In the genomic region with DNA sequence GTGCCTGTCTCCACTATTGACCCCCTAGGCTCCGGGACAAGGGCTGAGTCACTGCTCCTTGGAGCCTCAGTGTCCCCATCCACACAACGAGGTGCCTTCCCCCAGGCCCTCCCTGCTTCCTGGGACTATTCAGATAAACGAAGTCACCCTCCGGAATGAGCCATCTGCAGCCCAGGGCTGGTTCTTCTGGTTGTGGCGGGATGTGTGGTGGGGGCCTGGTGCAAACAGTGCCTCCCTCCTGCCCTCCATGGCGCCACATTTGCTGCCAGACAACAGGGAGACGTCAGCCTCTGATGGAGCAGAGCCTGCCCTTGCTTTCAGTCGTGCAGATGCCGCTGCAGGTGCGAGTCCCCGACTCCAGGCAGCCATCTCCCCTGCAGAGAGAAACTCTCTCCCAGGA, we compare ENCODE assay signal across 1 cellular context.
TF ChIP-seq lines count a peak whose summit lies in the region.

No MANE protein-coding gene starts in this region.

TF ChIP-seq in SK-N-SH treated with all-trans-retinoic acid at 6 μM for 48 hours, 23 proteins besides CTCF, POLR2A, EP300 and RAD21 (continued from another document):
- TF ChIP-seq, protein P1, sequence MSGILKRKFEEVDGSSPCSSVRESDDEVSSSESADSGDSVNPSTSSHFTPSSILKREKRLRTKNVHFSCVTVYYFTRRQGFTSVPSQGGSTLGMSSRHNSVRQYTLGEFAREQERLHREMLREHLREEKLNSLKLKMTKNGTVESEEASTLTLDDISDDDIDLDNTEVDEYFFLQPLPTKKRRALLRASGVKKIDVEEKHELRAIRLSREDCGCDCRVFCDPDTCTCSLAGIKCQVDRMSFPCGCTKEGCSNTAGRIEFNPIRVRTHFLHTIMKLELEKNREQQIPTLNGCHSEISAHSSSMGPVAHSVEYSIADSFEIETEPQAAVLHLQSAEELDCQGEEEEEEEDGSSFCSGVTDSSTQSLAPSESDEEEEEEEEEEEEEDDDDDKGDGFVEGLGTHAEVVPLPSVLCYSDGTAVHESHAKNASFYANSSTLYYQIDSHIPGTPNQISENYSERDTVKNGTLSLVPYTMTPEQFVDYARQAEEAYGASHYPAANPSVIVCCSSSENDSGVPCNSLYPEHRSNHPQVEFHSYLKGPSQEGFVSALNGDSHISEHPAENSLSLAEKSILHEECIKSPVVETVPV (CRISPR knock-in tag; IDR thresholded peaks at IDR 0.05), result no peak
- TF ChIP-seq ARNTL (CRISPR knock-in tag; IDR thresholded peaks at IDR 0.05; ENCODE audit: borderline replicate concordance, low read depth) (no peak), TCF4 (CRISPR knock-in tag; IDR thresholded peaks at IDR 0.05; ENCODE audit: borderline replicate concordance) (no peak), ZFP30 (CRISPR knock-in tag; IDR thresholded peaks at IDR 0.05) (no peak), ZNF70 (CRISPR knock-in tag; IDR thresholded peaks at IDR 0.05) (no peak), RARB (CRISPR knock-in tag; IDR thresholded peaks at IDR 0.05) (no peak), TOX (CRISPR knock-in tag; IDR thresholded peaks at IDR 0.05; ENCODE audit: borderline replicate concordance) (no peak), BACH2 (CRISPR knock-in tag; IDR thresholded peaks at IDR 0.05; ENCODE audit: borderline replicate concordance) (no peak), GLIS3 (CRISPR knock-in tag; IDR thresholded peaks at IDR 0.05) (no peak), ESRRG (CRISPR knock-in tag; IDR thresholded peaks at IDR 0.05) (no peak), PPARA (CRISPR knock-in tag; IDR thresholded peaks at IDR 0.05; ENCODE audit: borderline replicate concordance) (no peak), ZC3H10 (CRISPR knock-in tag; IDR thresholded peaks at IDR 0.05) (no peak), ISL1 (CRISPR knock-in tag; IDR thresholded peaks at IDR 0.05) (no peak), ZFP3 (CRISPR knock-in tag; IDR thresholded peaks at IDR 0.05) (no peak), CSDC2 (CRISPR knock-in tag; IDR thresholded peaks at IDR 0.05) (no peak)
